In genomic region chr5:176816043-176816745, GRCh38 we compare ENCODE assay signal across 11 cellular contexts. TPM values are rescaled to one million over a fixed set of nuclear protein-coding genes. Genes with fewer than 3 reads are reported as not detected.
DNase-seq lines count a peak whose midpoint lies in the region; ATAC-seq and TF ChIP-seq lines count a peak whose summit lies in the region.
"Had no signal": no experiment of that assay in that cellular context is flagged by ENCODE, and none has a peak within 500 bp of the region (broad histone marks: within the 10 kb centered on the region; RNA-seq: fewer than 3 reads in every experiment).

No MANE protein-coding gene starts in this region.

- H4K20me1 ChIP-seq in H9 (ENCODE audit: control insufficient read depth, insufficient read depth, insufficient read length): no peaks in the 10 kb centered on the region

- H3K36me3 Mint-ChIP-seq in Caco-2 (ENCODE audit: insufficient read depth, unreplicated experiment): no peaks in the 10 kb centered on the region
- H3K36me3 Mint-ChIP-seq in H9 (ENCODE audit: insufficient read depth in 1 of 3, low read depth in 3 of 3): no peaks in the 10 kb centered on the region; a peak in 1 of 7 replicates

- no peaks in the 10 kb centered on the region for H3K79me2 ChIP-seq in H9 (ENCODE audit: insufficient read depth, low read length)

- no peak overlapping the region for H2AFZ ChIP-seq in H9 (ENCODE audit: low read length)

- H3K9me3 ChIP-seq in Caco-2 (no peaks in the 10 kb centered on the region), H9 (ENCODE audit: control insufficient read depth, low read depth, low read length) (no peaks in the 10 kb centered on the region), mucosa of descending colon (no peaks in the 10 kb centered on the region), prostate gland (no peaks in the 10 kb centered on the region)
- H3K9me3 ChIP-seq: breast epithelium, SK-N-SH, thyroid gland had no signal

- no peak overlapping the region for H3K4ac ChIP-seq in H9 (ENCODE audit: low read depth, low read length)

- no peak overlapping the region for H3K4me2 ChIP-seq in H9 (ENCODE audit: insufficient read depth, insufficient read length, low read length)
- H3K4me2 ChIP-seq: SK-N-SH had no signal

- DNase-seq in Caco-2 (no peak), H9 (no peak), NCI-H510A treated with DMSO at 0.1 percent for 48 hours (lab: John Stamatoyannopoulos, UW) (peak; percentile 56), mucosa of descending colon (no peak), NCI-H226 (no peak), prostate gland (ENCODE audit: low spot score) (no peak)
- DNase-seq in stimulated activated CD4-positive, alpha-beta T cell treated with anti-CD3 and anti-CD28 coated beads, Interleukin-2, amount 100 ng/mL, for 24 hours: no peak
- DNase-seq: activated CD4-positive, CD25-positive, alpha-beta regulatory T cell treated with anti-CD3 and anti-CD28 coated beads, Interleukin-2, amount 50 U/mL, for 72 hours; SK-N-SH; thyroid gland had no signal

- H3K27me3 ChIP-seq in Caco-2 (replicated peaks; ENCODE audit: control insufficient read depth, insufficient read depth, low read length) (peaks cover 4% of the 10 kb centered on the region), H9 (ENCODE audit: insufficient read depth, low read length) (peaks cover 13% of the 10 kb centered on the region; the same call in 1 of the 2 replicates), prostate gland (replicated peaks; ENCODE audit: insufficient read depth) (peaks cover 32% of the 10 kb centered on the region)

- H3K4me1 Mint-ChIP-seq in Caco-2 (ENCODE audit: low read depth, unreplicated experiment) (peaks cover 13% of the 10 kb centered on the region), H9 (peaks cover 44 to 70% of the 10 kb centered on the region in 2 experiments)

- ATAC-seq in mucosa of descending colon: peak; percentile 56

- H3K18ac ChIP-seq in H9 (ENCODE audit: insufficient read length, low read depth, low read length): no peak overlapping the region

- no peak overlapping the region for H2BK5ac ChIP-seq in H9 (ENCODE audit: insufficient read length, low read length)

- WGBS in H9 (ENCODE audit: extremely low coverage, insufficient read length, low lambda C conversion rate): no CpG with 5 or more reads among the region's 5 CpGs
- 74% methylated on average over 5 of the region's 5 CpGs for WGBS in prostate gland

- no peak overlapping the region for H2BK20ac ChIP-seq in H9 (ENCODE audit: low read depth, low read length, poor library complexity, severe bottlenecking)

- H3K79me1 ChIP-seq in H9 (ENCODE audit: insufficient read depth, low read depth, low read length, poor library complexity, severe bottlenecking): no peaks in the 10 kb centered on the region

- no peak overlapping the region for H3T11ph ChIP-seq in H9 (ENCODE audit: low read length)

- H2BK12ac ChIP-seq in H9 (ENCODE audit: insufficient read length, low read depth, low read length): no peak overlapping the region

- H3K4me3 Mint-ChIP-seq in Caco-2 (ENCODE audit: unreplicated experiment) (peak overlapping the region; percentile 37), H9 (peak overlapping the region; percentile 45 to 77; a peak in 4 of 5 replicates)

- POLR2A ChIA-PET in Caco-2 (lab: Charles Lee): no interaction called here

- no peak overlapping the region for H4K5ac ChIP-seq in H9 (ENCODE audit: insufficient read length, low read depth, low read length)

- H3K23ac ChIP-seq in H9 (ENCODE audit: insufficient read length, low read depth, low read length): no peak overlapping the region

- intact Hi-C loops in Caco-2 (cut with micrococcal nuclease; ENCODE audit: unreplicated experiment): no loop called here
- intact Hi-C loops in mucosa of descending colon (cut with DNase I, micrococcal nuclease): no loop called here
- intact Hi-C loops in prostate gland (cut with DNase I): no loop called here

- TF ChIP-seq CTCF in Caco-2 (IDR thresholded peaks at IDR 0.05; ENCODE audit: insufficient read depth in 1 of 2, low read depth in 1 of 2, low read length in 1 of 2, severe bottlenecking in 1 of 2, unreplicated experiment in 1 of 2): no peak
- TF ChIP-seq CTCF in H9 (conservative IDR thresholded peaks at IDR 0.05): no peak
- TF ChIP-seq CTCF in mucosa of descending colon (IDR thresholded peaks at IDR 0.05): no peak
- TF ChIP-seq CTCF in prostate gland (IDR thresholded peaks at IDR 0.05): no peak

- H3K56ac ChIP-seq in H9 (ENCODE audit: insufficient read length, low read depth, low read length): no peak overlapping the region

- H3K9me3 Mint-ChIP-seq in Caco-2 (ENCODE audit: unreplicated experiment) (no peaks in the 10 kb centered on the region), H9 (no peaks in the 10 kb centered on the region)

- H3K27ac ChIP-seq in H9 (ENCODE audit: insufficient read length, low read depth, low read length) (no peak overlapping the region), prostate gland (no peak overlapping the region)
- H3K27ac ChIP-seq: breast epithelium, thyroid gland had no signal

- H3K4me3 ChIP-seq in Caco-2 (ENCODE audit: low read depth, low read length) (no peak overlapping the region), mucosa of descending colon (no peak overlapping the region), prostate gland (no peak overlapping the region)
- H3K4me3 ChIP-seq: breast epithelium, thyroid gland had no signal

- H4K8ac ChIP-seq in H9 (replicated peaks; ENCODE audit: insufficient read length, low read depth, low read length): no peak overlapping the region

- H2BK15ac ChIP-seq in H9 (ENCODE audit: low read depth, low read length): no peak overlapping the region

- H3K27me3 Mint-ChIP-seq in Caco-2 (ENCODE audit: insufficient read depth, unreplicated experiment) (peaks cover 23% of the 10 kb centered on the region), H9 (ENCODE audit: low read depth) (peaks cover 68% of the 10 kb centered on the region)

- peaks cover 5% of the 10 kb centered on the region for H3K23me2 ChIP-seq in H9 (ENCODE audit: insufficient read length, low read depth, low read length, poor library complexity, severe bottlenecking)

- no peak overlapping the region for H2BK120ac ChIP-seq in H9 (ENCODE audit: low read depth, low read length, poor library complexity, severe bottlenecking)

- H3K27ac Mint-ChIP-seq in Caco-2 (ENCODE audit: unreplicated experiment) (no peak overlapping the region), H9 (no peak overlapping the region)

- H4K91ac ChIP-seq in H9 (ENCODE audit: insufficient read length, low read depth, low read length): no peak overlapping the region

- H3K4me1 ChIP-seq in Caco-2: no peaks in the 10 kb centered on the region
- no peaks in the 10 kb centered on the region; the same call in 1 of the 2 replicates for H3K4me1 ChIP-seq in H9 (ENCODE audit: insufficient read depth, low read length)
- peaks cover 5% of the 10 kb centered on the region for H3K4me1 ChIP-seq in mucosa of descending colon (ENCODE audit: low read depth)
- H3K4me1 ChIP-seq in prostate gland (replicated peaks): peaks cover 1% of the 10 kb centered on the region
- H3K4me1 ChIP-seq: breast epithelium had no signal

- no peak overlapping the region for H3K9ac ChIP-seq in H9 (ENCODE audit: extremely low read depth, insufficient read length, low read length)
- H3K9ac ChIP-seq: SK-N-SH had no signal

- no peak overlapping the region for H3K14ac ChIP-seq in H9 (ENCODE audit: insufficient read depth, low read length)

- CTCF ChIA-PET in Caco-2 (lab: Charles Lee): interaction anchor here (1.0 kb wide), 1 partner anchor 155 kb away, joined by 7 read pairs; no protein-coding TSS in a partner anchor

- BruUV-seq in Caco-2 (replicated peaks; lab: Mats Ljungman, UMichigan): no TSS peak

- no peak overlapping the region for H2AK5ac ChIP-seq in H9 (ENCODE audit: insufficient read length, low read length)

- H3K36me3 ChIP-seq in Caco-2 (ENCODE audit: control insufficient read depth, insufficient read depth, low read length): no peaks in the 10 kb centered on the region
- no peaks in the 10 kb centered on the region for H3K36me3 ChIP-seq in mucosa of descending colon (ENCODE audit: low read depth)
- H3K36me3 ChIP-seq in prostate gland: no peaks in the 10 kb centered on the region
- H3K36me3 ChIP-seq: breast epithelium, thyroid gland had no signal

- TF ChIP-seq POLR2A in prostate gland (IDR thresholded peaks at IDR 0.05): no peak

RNA-seq across cellular contexts. Expression of gene UNC5A, which starts 5.8 kb away (rescaled TPM):
- 0.14 TPM in 1 of 2 replicates, not detected in the other for total RNA-seq in Caco-2 (2022)
- 4.4 and 5.3 TPM in 2 replicates for total RNA-seq in H9 (2021)
- total RNA-seq in mucosa of descending colon: under 1 TPM in 2 of 3 donors, not detected in 1; 0.07 to 0.16 TPM
- 1 to 10 TPM in 1 of 2 donors, under 1 TPM in 1; 0.18 to 1.5 TPM for total RNA-seq in prostate gland
